ENCODE assay signal across 28 cellular contexts in genomic region chr11:93128574-93128973, GRCh38.
"Had no signal": no experiment of that assay in that cellular context is flagged by ENCODE, and none has a peak within 500 bp of the region (broad histone marks: within the 10 kb centered on the region; RNA-seq: fewer than 3 reads in every experiment).

No MANE protein-coding gene starts in this region.

- H3K36me3 ChIP-seq: WERI-Rb-1 had no signal

- FAIRE-seq: bronchial epithelial cell had no signal

- H2AFZ ChIP-seq: PC-9 had no signal

- H3K27ac Mint-ChIP-seq: activated CD4-positive, alpha-beta memory T cell treated with anti-CD3 and anti-CD28 coated beads, Interleukin-2, amount 10 ng/mL, durations not matched to agents 7 days and 5 days; activated CD8-positive, alpha-beta memory T cell treated with anti-CD3 and anti-CD28 coated beads, Interleukin-2, amount 10 ng/mL, durations not matched to agents 7 days and 5 days; activated naive CD4-positive, alpha-beta T cell treated with anti-CD3 and anti-CD28 coated beads, Interleukin-2, amount 10 ng/mL, durations not matched to agents 7 days and 5 days; activated naive CD8-positive, alpha-beta T cell; activated naive CD8-positive, alpha-beta T cell treated with anti-CD3 and anti-CD28 coated beads, Interleukin-2, amount 50 U/mL, for 24 hours; brain had no signal

- H3K36me3 Mint-ChIP-seq: activated CD8-positive, alpha-beta memory T cell treated with anti-CD3 and anti-CD28 coated beads, Interleukin-2, amount 10 ng/mL, durations not matched to agents 7 days and 5 days; activated naive CD4-positive, alpha-beta T cell treated with anti-CD3 and anti-CD28 coated beads, Interleukin-2, amount 10 ng/mL, durations not matched to agents 7 days and 5 days; activated naive CD8-positive, alpha-beta T cell; brain had no signal

- H3K4me3 ChIP-seq: PC-9 had no signal

- H3K4me2 ChIP-seq: PC-9 had no signal

- H3K9me3 Mint-ChIP-seq: activated CD4-positive, alpha-beta memory T cell treated with anti-CD3 and anti-CD28 coated beads, Interleukin-2, amount 10 ng/mL, durations not matched to agents 7 days and 5 days; activated naive CD4-positive, alpha-beta T cell treated with anti-CD3 and anti-CD28 coated beads, Interleukin-2, amount 10 ng/mL, durations not matched to agents 7 days and 5 days had no signal

- H3K4me3 Mint-ChIP-seq: activated CD4-positive, alpha-beta memory T cell treated with anti-CD3 and anti-CD28 coated beads, Interleukin-2, amount 10 ng/mL, durations not matched to agents 7 days and 5 days; activated CD8-positive, alpha-beta memory T cell treated with anti-CD3 and anti-CD28 coated beads, Interleukin-2, amount 10 ng/mL, durations not matched to agents 7 days and 5 days; activated naive CD4-positive, alpha-beta T cell treated with anti-CD3 and anti-CD28 coated beads, Interleukin-2, amount 10 ng/mL, durations not matched to agents 7 days and 5 days; activated naive CD8-positive, alpha-beta T cell; activated naive CD8-positive, alpha-beta T cell treated with anti-CD3 and anti-CD28 coated beads, Interleukin-2, amount 50 U/mL, for 24 hours; brain had no signal

- H3K27ac ChIP-seq: PC-9, WERI-Rb-1 had no signal

- ATAC-seq: activated CD8-positive, alpha-beta memory T cell treated with anti-CD3 and anti-CD28 coated beads, Interleukin-2, amount 10 ng/mL, durations not matched to agents 7 days and 5 days; activated naive CD8-positive, alpha-beta T cell treated with anti-CD3 and anti-CD28 coated beads, Interleukin-2, amount 50 U/mL, for 24 hours had no signal

- DNase-seq: activated CD4-positive, alpha-beta memory T cell treated with anti-CD3 and anti-CD28 coated beads, Interleukin-2, amount 10 ng/mL, durations not matched to agents 7 days and 5 days; activated CD4-positive, alpha-beta T cell treated with anti-CD3 and anti-CD28 coated beads for 1 hour; activated CD4-positive, alpha-beta T cell treated with anti-CD3 and anti-CD28 coated beads for 48 hours; activated CD4-positive, CD25-positive, alpha-beta regulatory T cell; activated CD8-positive, alpha-beta memory T cell treated with anti-CD3 and anti-CD28 coated beads for 24 hours; activated CD8-positive, alpha-beta memory T cell treated with anti-CD3 and anti-CD28 coated beads, Interleukin-2, amount 10 ng/mL, durations not matched to agents 7 days and 5 days; activated CD8-positive, alpha-beta memory T cell treated with anti-CD3 and anti-CD28 coated beads, Interleukin-2, amount 50 U/mL, for 48 hours; activated effector memory CD4-positive, alpha-beta T cell treated with Interleukin-2 at 50 U/mL for 16 hours; activated naive CD4-positive, alpha-beta T cell treated with anti-CD3 and anti-CD28 coated beads, Interleukin-2, amount 10 ng/mL, durations not matched to agents 7 days and 5 days; activated naive CD8-positive, alpha-beta T cell treated with anti-CD3 and anti-CD28 coated beads, Interleukin-2, amount 50 U/mL, for 24 hours; activated T-cell treated with anti-CD3 and anti-CD28 coated beads, Interleukin-2, amount 50 U/mL, for 48 hours; anterior cingulate cortex; caudate nucleus; cerebellar nuclear complex; Karpas-422; NCI-H1048; NCI-H146; NCI-H187; NCI-H2029 treated with DMSO at 0.1 percent for 48 hours; NCI-H2171; NCI-H510A treated with DMSO at 0.1 percent for 48 hours; PC-9; Right ventricle myocardium superior; T1000; WERI-Rb-1 had no signal

- H3K27me3 Mint-ChIP-seq: brain had no signal

- H3K4me1 Mint-ChIP-seq: activated CD4-positive, alpha-beta memory T cell treated with anti-CD3 and anti-CD28 coated beads, Interleukin-2, amount 10 ng/mL, durations not matched to agents 7 days and 5 days; activated CD8-positive, alpha-beta memory T cell treated with anti-CD3 and anti-CD28 coated beads, Interleukin-2, amount 10 ng/mL, durations not matched to agents 7 days and 5 days; activated naive CD4-positive, alpha-beta T cell treated with anti-CD3 and anti-CD28 coated beads, Interleukin-2, amount 10 ng/mL, durations not matched to agents 7 days and 5 days; activated naive CD8-positive, alpha-beta T cell treated with anti-CD3 and anti-CD28 coated beads, Interleukin-2, amount 50 U/mL, for 24 hours had no signal
